In the genomic region with DNA sequence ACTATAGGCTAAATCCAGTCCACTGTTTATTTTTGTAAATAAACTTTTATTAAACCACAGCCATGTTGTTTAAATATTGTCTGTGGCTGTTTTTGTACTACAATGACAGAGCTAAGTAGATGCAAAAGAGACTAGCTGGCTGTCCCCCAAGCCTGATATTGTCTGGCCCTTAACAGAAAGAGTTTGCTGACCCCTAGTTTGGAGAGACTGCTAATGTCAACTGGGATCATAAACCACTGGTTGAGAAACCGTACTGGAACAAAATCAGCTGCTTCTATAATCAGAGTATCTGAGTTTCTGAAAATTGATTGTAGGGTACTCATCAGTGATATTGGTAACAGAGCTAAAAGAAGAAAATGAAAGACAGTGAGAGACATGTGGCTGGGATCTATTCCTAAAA, we compare ENCODE assay signal across 6 cellular contexts.
"Had no signal": no experiment of that assay in that cellular context is flagged by ENCODE, and none has a peak within 500 bp of the region (broad histone marks: within the 10 kb centered on the region; RNA-seq: fewer than 3 reads in every experiment).

No MANE protein-coding gene starts in this region.

- H3K4me2 ChIP-seq: GM23338 had no signal

- H2AFZ ChIP-seq: GM23338 had no signal

- H3K4me1 Mint-ChIP-seq: IgD-negative memory B cell had no signal

- FAIRE-seq: H1, H54 had no signal

- DNase-seq: H9, HCEC 1CT had no signal

- ATAC-seq: GM23338 had no signal

- H3K4me3 ChIP-seq: GM23338 had no signal

- H3K27me3 Mint-ChIP-seq: IgD-negative memory B cell had no signal

- H3K4me3 Mint-ChIP-seq: GM23338, H9, IgD-negative memory B cell had no signal

- H3K27ac Mint-ChIP-seq: GM23338, H9, IgD-negative memory B cell had no signal
